ENCODE assay signal across 8 cellular contexts in the genomic region with DNA sequence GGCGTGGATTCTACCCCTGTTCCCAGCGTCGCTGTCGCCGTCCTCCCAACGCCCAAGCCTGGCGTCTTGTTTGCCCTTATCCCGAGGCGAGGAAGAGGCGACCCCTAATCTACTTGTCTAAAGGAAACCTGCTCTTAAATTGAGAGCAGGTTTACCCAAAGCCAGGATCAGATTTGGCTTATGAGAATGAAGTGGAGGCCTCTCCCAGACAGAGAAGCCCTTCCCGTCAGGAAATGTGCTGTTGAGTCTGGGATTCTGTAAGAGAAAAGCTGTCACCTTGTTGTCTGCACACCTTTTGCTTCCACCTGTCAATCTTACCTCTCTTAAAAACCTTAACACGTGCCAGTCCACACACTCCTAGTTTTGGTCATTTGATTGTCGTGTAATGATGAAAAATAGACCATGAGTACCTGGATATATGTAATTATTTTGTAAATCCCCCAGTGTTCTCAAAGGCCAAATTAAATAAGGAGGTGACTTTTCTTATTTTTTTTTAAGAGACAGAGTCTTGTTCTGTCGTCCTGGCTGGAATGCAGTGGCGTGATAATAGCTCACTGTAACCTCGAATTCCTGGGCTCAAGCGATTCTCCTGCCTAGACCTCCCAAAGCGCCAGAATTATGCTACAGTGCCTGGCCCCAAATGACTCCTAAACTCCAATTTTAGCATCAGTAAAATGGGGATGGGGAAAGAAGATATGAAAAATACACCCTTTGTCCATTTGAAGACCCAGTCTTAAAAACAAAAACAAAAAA. TPM values are rescaled to one million over a fixed set of nuclear protein-coding genes. Genes with fewer than 3 reads are reported as not detected.
DNase-seq lines count a peak whose midpoint lies in the region; ATAC-seq and TF ChIP-seq lines count a peak whose summit lies in the region.

No MANE protein-coding gene starts in this region.

- H3K4me1 ChIP-seq in heart right ventricle (peaks cover 0 to 67% (median 47%) of the 10 kb centered on the region in 9 donors), adipocyte (ENCODE audit: control insufficient read depth, insufficient read depth, low read length) (peaks cover 52% of the 10 kb centered on the region), liver (ENCODE audit: control insufficient read depth in 4 of 4, insufficient read depth in 4 of 4, low read length in 3 of 4) (peaks cover 9 to 43% (median 31%) of the 10 kb centered on the region in 4 donors), urinary bladder (ENCODE audit: insufficient read depth) (peaks cover 2% of the 10 kb centered on the region)

- intact Hi-C loops in heart right ventricle (cut with DNase I) (loop anchor here in 8 of 10 donors (1.0 to 10.0 kb wide), 9 partner anchors 59 to 312 kb away; a partner anchor contains a TSS), Right ventricle myocardium superior (cut with DNase I) (loop anchor here (5.0 kb wide), 1 partner anchor 74 kb away; no protein-coding TSS in a partner anchor)

- no peak for TF ChIP-seq RAD21 in liver (IDR thresholded peaks at IDR 0.05)

- 10 to 11% methylated on average over 18 of the region's 18 CpGs for WGBS in heart right ventricle, 2 donors
- 14% methylated on average over 18 of the region's 18 CpGs for WGBS in liver
- WGBS in urinary bladder = 11% methylated on average over 18 of the region's 18 CpGs

- no peaks in the 10 kb centered on the region for H3K27me3 ChIP-seq in heart right ventricle
- H3K27me3 ChIP-seq in adipocyte (replicated peaks; ENCODE audit: control insufficient read depth, insufficient read depth, low read length) = no peaks in the 10 kb centered on the region
- no peaks in the 10 kb centered on the region for H3K27me3 ChIP-seq in liver (ENCODE audit: control insufficient read depth in 4 of 4, insufficient read depth in 4 of 4, low read length in 3 of 4)

- H3K27ac ChIP-seq in heart right ventricle (peak overlapping the region in 9 of 10 donors; percentile 93 to 99 (median 96)), liver (ENCODE audit: low read depth in 1 of 2, low read length in 2 of 2) (peak overlapping the region in 1 of 2 donors; percentile 100), urinary bladder (ENCODE audit: low read depth) (no peak overlapping the region)

- ATAC-seq in heart right ventricle = peak in 1 of 8 donors; percentile 15
- no peak for ATAC-seq in Right ventricle myocardium superior (ENCODE audit: poor library complexity)
- no peak for ATAC-seq in GM19023 (IDR thresholded peaks at IDR 0.05; ENCODE audit: unreplicated experiment)

- H3K36me3 ChIP-seq in heart right ventricle (peaks cover 0 to 38% (median 0%) of the 10 kb centered on the region in 9 donors), adipocyte (ENCODE audit: control insufficient read depth, insufficient read depth, low read length, severe bottlenecking) (peaks cover 14% of the 10 kb centered on the region), liver (ENCODE audit: control insufficient read depth in 4 of 4, insufficient read depth in 3 of 4, low read depth in 1 of 4, low read length in 3 of 4) (peaks cover 0 to 9% (median 3%) of the 10 kb centered on the region in 4 donors), urinary bladder (ENCODE audit: insufficient read depth) (no peaks in the 10 kb centered on the region)

- H3K9ac ChIP-seq in adipocyte (ENCODE audit: low read length) (peak overlapping the region; percentile 94), liver (ENCODE audit: low read depth in 1 of 2, low read length in 2 of 2) (peak overlapping the region; percentile 68 to 82)

- peak overlapping the region; percentile 70 to 93 (median 84) for H3K4me3 ChIP-seq in heart right ventricle
- peak overlapping the region; percentile 95 for H3K4me3 ChIP-seq in adipocyte (ENCODE audit: low read length)
- H3K4me3 ChIP-seq in liver (ENCODE audit: low read depth in 1 of 3, low read length in 3 of 3) = peak overlapping the region; percentile 73 to 99 (median 94)
- peak overlapping the region; percentile 78 for H3K4me3 ChIP-seq in urinary bladder (ENCODE audit: low read depth, low read length)

- no peak for DNase-seq in heart right ventricle
- DNase-seq in Right ventricle myocardium superior = no peak
- no peak for DNase-seq in adipocyte (ENCODE audit: low read depth)
- DNase-seq in NK-92 treated with Interleukin-12 subunit alpha and Interleukin-12 subunit beta, amount 100 ng/mL, for 24 hours (lab: John Stamatoyannopoulos, UW) = no peak
- DNase-seq in ecto neural progenitor cell (ENCODE audit: low spot score) = no peak

- TF ChIP-seq CTCF in heart right ventricle (IDR thresholded peaks at IDR 0.05) = no peak
- TF ChIP-seq CTCF in liver (IDR thresholded peaks at IDR 0.05; ENCODE audit: low read depth, low read length, missing input control) = no peak

- H3K9me3 ChIP-seq in heart right ventricle (no peaks in the 10 kb centered on the region), adipocyte (ENCODE audit: control insufficient read depth, low read length) (no peaks in the 10 kb centered on the region), liver (ENCODE audit: control insufficient read depth in 4 of 4, low read length in 3 of 4) (no peaks in the 10 kb centered on the region)

TF ChIP-seq in liver, 16 proteins besides CTCF, POLR2A, EP300 and RAD21 (continues in another document):
- TF ChIP-seq GABPA (IDR thresholded peaks at IDR 0.05 in 1 of 2, conservative IDR thresholded peaks at IDR 0.05 in 1 of 2) (no peak), EGR1 (IDR thresholded peaks at IDR 0.05; ENCODE audit: low read depth in 2 of 2) (no peak), SP1 (IDR thresholded peaks at IDR 0.05) (no peak), NR2F2 (IDR thresholded peaks at IDR 0.05) (no peak), HNF4A (conservative IDR thresholded peaks at IDR 0.05) (no peak), HNF4G (IDR thresholded peaks at IDR 0.05) (no peak), TAF1 (conservative IDR thresholded peaks at IDR 0.05) (no peak), FOXA1 (IDR thresholded peaks at IDR 0.05) (no peak), JUND (IDR thresholded peaks at IDR 0.05) (no peak), RXRA (IDR thresholded peaks at IDR 0.05) (no peak), YY1 (IDR thresholded peaks at IDR 0.05) (no peak)
- TF ChIP-seq, protein P1, sequence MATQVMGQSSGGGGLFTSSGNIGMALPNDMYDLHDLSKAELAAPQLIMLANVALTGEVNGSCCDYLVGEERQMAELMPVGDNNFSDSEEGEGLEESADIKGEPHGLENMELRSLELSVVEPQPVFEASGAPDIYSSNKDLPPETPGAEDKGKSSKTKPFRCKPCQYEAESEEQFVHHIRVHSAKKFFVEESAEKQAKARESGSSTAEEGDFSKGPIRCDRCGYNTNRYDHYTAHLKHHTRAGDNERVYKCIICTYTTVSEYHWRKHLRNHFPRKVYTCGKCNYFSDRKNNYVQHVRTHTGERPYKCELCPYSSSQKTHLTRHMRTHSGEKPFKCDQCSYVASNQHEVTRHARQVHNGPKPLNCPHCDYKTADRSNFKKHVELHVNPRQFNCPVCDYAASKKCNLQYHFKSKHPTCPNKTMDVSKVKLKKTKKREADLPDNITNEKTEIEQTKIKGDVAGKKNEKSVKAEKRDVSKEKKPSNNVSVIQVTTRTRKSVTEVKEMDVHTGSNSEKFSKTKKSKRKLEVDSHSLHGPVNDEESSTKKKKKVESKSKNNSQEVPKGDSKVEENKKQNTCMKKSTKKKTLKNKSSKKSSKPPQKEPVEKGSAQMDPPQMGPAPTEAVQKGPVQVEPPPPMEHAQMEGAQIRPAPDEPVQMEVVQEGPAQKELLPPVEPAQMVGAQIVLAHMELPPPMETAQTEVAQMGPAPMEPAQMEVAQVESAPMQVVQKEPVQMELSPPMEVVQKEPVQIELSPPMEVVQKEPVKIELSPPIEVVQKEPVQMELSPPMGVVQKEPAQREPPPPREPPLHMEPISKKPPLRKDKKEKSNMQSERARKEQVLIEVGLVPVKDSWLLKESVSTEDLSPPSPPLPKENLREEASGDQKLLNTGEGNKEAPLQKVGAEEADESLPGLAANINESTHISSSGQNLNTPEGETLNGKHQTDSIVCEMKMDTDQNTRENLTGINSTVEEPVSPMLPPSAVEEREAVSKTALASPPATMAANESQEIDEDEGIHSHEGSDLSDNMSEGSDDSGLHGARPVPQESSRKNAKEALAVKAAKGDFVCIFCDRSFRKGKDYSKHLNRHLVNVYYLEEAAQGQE (IDR thresholded peaks at IDR 0.05) = no peak
- TF ChIP-seq, protein P2, sequence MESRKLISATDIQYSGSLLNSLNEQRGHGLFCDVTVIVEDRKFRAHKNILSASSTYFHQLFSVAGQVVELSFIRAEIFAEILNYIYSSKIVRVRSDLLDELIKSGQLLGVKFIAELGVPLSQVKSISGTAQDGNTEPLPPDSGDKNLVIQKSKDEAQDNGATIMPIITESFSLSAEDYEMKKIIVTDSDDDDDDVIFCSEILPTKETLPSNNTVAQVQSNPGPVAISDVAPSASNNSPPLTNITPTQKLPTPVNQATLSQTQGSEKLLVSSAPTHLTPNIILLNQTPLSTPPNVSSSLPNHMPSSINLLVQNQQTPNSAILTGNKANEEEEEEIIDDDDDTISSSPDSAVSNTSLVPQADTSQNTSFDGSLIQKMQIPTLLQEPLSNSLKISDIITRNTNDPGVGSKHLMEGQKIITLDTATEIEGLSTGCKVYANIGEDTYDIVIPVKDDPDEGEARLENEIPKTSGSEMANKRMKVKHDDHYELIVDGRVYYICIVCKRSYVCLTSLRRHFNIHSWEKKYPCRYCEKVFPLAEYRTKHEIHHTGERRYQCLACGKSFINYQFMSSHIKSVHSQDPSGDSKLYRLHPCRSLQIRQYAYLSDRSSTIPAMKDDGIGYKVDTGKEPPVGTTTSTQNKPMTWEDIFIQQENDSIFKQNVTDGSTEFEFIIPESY (IDR thresholded peaks at IDR 0.05) = no peak
- TF ChIP-seq, protein P3, sequence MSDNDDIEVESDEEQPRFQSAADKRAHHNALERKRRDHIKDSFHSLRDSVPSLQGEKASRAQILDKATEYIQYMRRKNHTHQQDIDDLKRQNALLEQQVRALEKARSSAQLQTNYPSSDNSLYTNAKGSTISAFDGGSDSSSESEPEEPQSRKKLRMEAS (IDR thresholded peaks at IDR 0.05) = no peak

RNA-seq across cellular contexts. Expression of a gene that starts 0.6 kb away (rescaled TPM):
- 10 to 100 TPM; 19.6 to 27.9 (median 25.2) TPM for total RNA-seq in heart right ventricle
- 10 to 100 TPM; 14.9 to 15.5 TPM for polyA plus RNA-seq in heart right ventricle
- total RNA-seq in Right ventricle myocardium superior = 24.4 TPM
- 10 to 100 TPM; 25.4 to 37.7 TPM for total RNA-seq in liver
- 10 to 100 TPM; 11.9 to 12.0 TPM for polyA plus RNA-seq in liver
- total RNA-seq in urinary bladder = 119 TPM
- polyA plus RNA-seq in urinary bladder = 31.9 TPM

RNA-seq across cellular contexts. Expression of a gene that starts 1.1 kb away (rescaled TPM):
- total RNA-seq in heart right ventricle (10 to 100 TPM in 9 of 10 donors, 1 to 10 TPM in 1; 9.9 to 14.9 (median 12.5) TPM), Right ventricle myocardium superior (11.4 TPM), liver (100 to 1,000 TPM in 1 of 2 donors, 10 to 100 TPM in 1; 15.7 to 134 TPM), urinary bladder (55.3 TPM)
- polyA plus RNA-seq in heart right ventricle (1 to 10 TPM; 5.3 to 5.5 TPM), liver (10 to 100 TPM; 21.9 to 26.5 TPM), urinary bladder (8.4 TPM)

RNA-seq across cellular contexts. Expression of a gene that starts 56.9 kb away (rescaled TPM):
- total RNA-seq in heart right ventricle (10 to 100 TPM in 1 of 10 donors, 1 to 10 TPM in 5, under 1 TPM in 2, not detected in 2; 0.57 to 29.0 (median 1.6) TPM), Right ventricle myocardium superior (6.9 TPM), liver (over 10,000 TPM in 1 of 2 donors, 10 to 100 TPM in 1; 20.4 to 17,739 TPM), urinary bladder (not detected)
- polyA plus RNA-seq in heart right ventricle (10 to 100 TPM; 10.1 to 16.1 TPM), liver (over 10,000 TPM; 24,385 to 33,277 TPM), urinary bladder (44.4 TPM)
